In genomic region chr16:720507-720989, GRCh38 we compare ENCODE assay signal across 8 cellular contexts. TPM values are rescaled to one million over a fixed set of nuclear protein-coding genes. Genes with fewer than 3 reads are reported as not detected.
DNase-seq lines count a peak whose midpoint lies in the region; ATAC-seq lines count a peak whose summit lies in the region.

No MANE protein-coding gene starts in this region.

- ATAC-seq in GM18517 (IDR thresholded peaks at IDR 0.05; ENCODE audit: unreplicated experiment) (peak; percentile 10), HG03565 (IDR thresholded peaks at IDR 0.05; ENCODE audit: unreplicated experiment) (peak; percentile 3)
- ATAC-seq in effector memory CD8-positive, alpha-beta T cell (replicated peaks) = peak; percentile 0

- H3K4me1 Mint-ChIP-seq in T-helper 1 cell treated with Interleukin-12 subunit alpha and Interleukin-12 subunit beta and Interleukin-4 antibody, amounts not matched to agents 30 μg/mL and 1 μg/mL, for 36 hours (ENCODE audit: low read depth) = peaks cover 6% of the 10 kb centered on the region
- H3K4me1 Mint-ChIP-seq in effector memory CD8-positive, alpha-beta T cell (ENCODE audit: low read depth in 2 of 2) = peaks cover 19 to 22% of the 10 kb centered on the region in 2 donors

- H3K27me3 ChIP-seq in mesenchymal stem cell (ENCODE audit: control insufficient read depth in 1 of 2, insufficient read depth in 1 of 2, low read length in 2 of 2) = peaks cover 0 to 4% of the 10 kb centered on the region in 2 experiments

- peak overlapping the region; percentile 74 for H2BK5ac ChIP-seq in mesenchymal stem cell (ENCODE audit: low read depth, low read length, poor library complexity, severe bottlenecking)

- H2BK120ac ChIP-seq in mesenchymal stem cell (ENCODE audit: low read depth, low read length) = peak overlapping the region; percentile 91

- peaks cover 28% of the 10 kb centered on the region for H3K79me1 ChIP-seq in mesenchymal stem cell (replicated peaks; ENCODE audit: low read length, poor library complexity, severe bottlenecking)

- 1% methylated on average over 35 of the region's 37 CpGs for WGBS in mesenchymal stem cell

- peaks cover 55% of the 10 kb centered on the region for H3K4me1 ChIP-seq in mesenchymal stem cell (ENCODE audit: control insufficient read depth, insufficient read depth, low read depth, low read length)

- DNase-seq in C1 segment of cervical spinal cord (lab: John Stamatoyannopoulos, UW) (peak in 10 of 14 donors; percentile 48 to 89 (median 72)), mesenchymal stem cell (peak; percentile 89), T-helper 9 cell (no peak)
- no peak for DNase-seq in effector memory CD8-positive, alpha-beta T cell

- peak overlapping the region; percentile 71 for H3K4me3 Mint-ChIP-seq in T-helper 1 cell treated with Interleukin-12 subunit alpha and Interleukin-12 subunit beta and Interleukin-4 antibody, amounts not matched to agents 30 μg/mL and 1 μg/mL, for 36 hours
- H3K4me3 Mint-ChIP-seq in effector memory CD8-positive, alpha-beta T cell = peak overlapping the region; percentile 84 to 85

- peak overlapping the region; percentile 21 for H2AK5ac ChIP-seq in mesenchymal stem cell (ENCODE audit: low read length, severe bottlenecking)

- no peaks in the 10 kb centered on the region for H3K36me3 Mint-ChIP-seq in T-helper 1 cell treated with Interleukin-12 subunit alpha and Interleukin-12 subunit beta and Interleukin-4 antibody, amounts not matched to agents 30 μg/mL and 1 μg/mL, for 36 hours (ENCODE audit: low read depth)
- H3K36me3 Mint-ChIP-seq in effector memory CD8-positive, alpha-beta T cell (ENCODE audit: insufficient read depth) = peaks cover 18% of the 10 kb centered on the region

- H3K9me3 Mint-ChIP-seq in T-helper 1 cell treated with Interleukin-12 subunit alpha and Interleukin-12 subunit beta and Interleukin-4 antibody, amounts not matched to agents 30 μg/mL and 1 μg/mL, for 36 hours = no peaks in the 10 kb centered on the region
- H3K9me3 Mint-ChIP-seq in effector memory CD8-positive, alpha-beta T cell = no peaks in the 10 kb centered on the region

- peak overlapping the region in 1 of 2 experiments; percentile 99 for H3K14ac ChIP-seq in mesenchymal stem cell (ENCODE audit: low read length in 2 of 2)

- peak overlapping the region; percentile 90 for H3K9ac ChIP-seq in mesenchymal stem cell (ENCODE audit: low read length)

- no peak overlapping the region for H3K27ac Mint-ChIP-seq in T-helper 1 cell treated with Interleukin-12 subunit alpha and Interleukin-12 subunit beta and Interleukin-4 antibody, amounts not matched to agents 30 μg/mL and 1 μg/mL, for 36 hours
- peak overlapping the region; percentile 69 to 71 for H3K27ac Mint-ChIP-seq in effector memory CD8-positive, alpha-beta T cell

- peak overlapping the region; percentile 99 for H4K91ac ChIP-seq in mesenchymal stem cell (ENCODE audit: low read length)

- H3K36me3 ChIP-seq in mesenchymal stem cell (ENCODE audit: control insufficient read depth in 1 of 2, insufficient read depth in 2 of 2, low read depth in 1 of 2, low read length in 2 of 2) = peaks cover 0 to 45% of the 10 kb centered on the region in 2 experiments

- H3K4ac ChIP-seq in mesenchymal stem cell (ENCODE audit: low read depth in 1 of 2, low read length in 2 of 2) = peak overlapping the region; percentile 97 to 100

- H3K4me3 ChIP-seq in mesenchymal stem cell (ENCODE audit: insufficient read depth in 1 of 2, low read depth in 1 of 2, low read length in 2 of 2) = peak overlapping the region; percentile 90

- peak overlapping the region; percentile 12 to 88 for H2BK12ac ChIP-seq in mesenchymal stem cell (ENCODE audit: low read length in 2 of 2)

- peak overlapping the region in 1 of 2 experiments; percentile 88 for H3K23ac ChIP-seq in mesenchymal stem cell (ENCODE audit: low read length in 2 of 2)

- peak overlapping the region; percentile 98 to 99 for H3K18ac ChIP-seq in mesenchymal stem cell (ENCODE audit: low read depth in 1 of 2, low read length in 2 of 2)

- H3K9me3 ChIP-seq in mesenchymal stem cell (ENCODE audit: control insufficient read depth, low read length) = no peaks in the 10 kb centered on the region

- peaks cover 22% of the 10 kb centered on the region for H3K27me3 Mint-ChIP-seq in T-helper 1 cell treated with Interleukin-12 subunit alpha and Interleukin-12 subunit beta and Interleukin-4 antibody, amounts not matched to agents 30 μg/mL and 1 μg/mL, for 36 hours (ENCODE audit: low read depth)
- H3K27me3 Mint-ChIP-seq in effector memory CD8-positive, alpha-beta T cell = peaks cover 0 to 8% of the 10 kb centered on the region in 2 donors

- peak overlapping the region; percentile 97 for H3K4me2 ChIP-seq in mesenchymal stem cell (ENCODE audit: low read length, poor library complexity, severe bottlenecking)

- peak overlapping the region; percentile 94 for H2AFZ ChIP-seq in mesenchymal stem cell (ENCODE audit: low read depth, low read length)

- peak overlapping the region; percentile 78 for H2BK15ac ChIP-seq in mesenchymal stem cell (ENCODE audit: low read depth, poor library complexity, severe bottlenecking)

- H3K27ac ChIP-seq in mesenchymal stem cell (ENCODE audit: low read length, poor library complexity, severe bottlenecking) (peak overlapping the region; percentile 80), temporal lobe (ENCODE audit: low read depth, low read length) (peak overlapping the region; percentile 94)

- H4K8ac ChIP-seq in mesenchymal stem cell (ENCODE audit: low read length) = peak overlapping the region; percentile 94

RNA-seq across cellular contexts. Expression of gene ANTKMT, which starts 0.4 kb away (rescaled TPM):
- 28.0 TPM for polyA plus RNA-seq in mesenchymal stem cell (2013, experiment 1 of 2)
- polyA plus RNA-seq in mesenchymal stem cell (2013, experiment 2 of 2) = 27.0 TPM
- 12.3 TPM for total RNA-seq in temporal lobe

RNA-seq across cellular contexts. Expression of gene METRN, which starts 5.6 kb away (rescaled TPM):
- polyA plus RNA-seq in mesenchymal stem cell (2013, experiment 1 of 2) = 27.2 TPM
- 28.1 TPM for polyA plus RNA-seq in mesenchymal stem cell (2013, experiment 2 of 2)
- total RNA-seq in temporal lobe = 6.9 TPM

RNA-seq across cellular contexts. Expression of gene CCDC78, which starts 5.7 kb away (rescaled TPM):
- polyA plus RNA-seq in mesenchymal stem cell (2013, experiment 1 of 2) = 2.5 TPM
- 2.1 TPM for polyA plus RNA-seq in mesenchymal stem cell (2013, experiment 2 of 2)
- 2.5 TPM for total RNA-seq in temporal lobe

RNA-seq across cellular contexts. Expression of gene HAGHL, which starts 6.4 kb away (rescaled TPM):
- 9.4 TPM for polyA plus RNA-seq in mesenchymal stem cell (2013, experiment 1 of 2)
- polyA plus RNA-seq in mesenchymal stem cell (2013, experiment 2 of 2) = 9.7 TPM
- 9.6 TPM for total RNA-seq in temporal lobe

RNA-seq across cellular contexts. Expression of gene FBXL16, which starts 14.9 kb away (rescaled TPM):
- 0.28 TPM for polyA plus RNA-seq in mesenchymal stem cell (2013, experiment 1 of 2)
- 0.34 TPM for polyA plus RNA-seq in mesenchymal stem cell (2013, experiment 2 of 2)
- 9.3 TPM for total RNA-seq in temporal lobe

Comparison
In these comparisons a context has a peak if more than half of its experiments do, and no peak if none do; other contexts are left out.
1. DNase-seq: peak in C1 segment of cervical spinal cord (10 of 14) and mesenchymal stem cell (single experiment); none in effector memory CD8-positive, alpha-beta T cell (0 of 3) and T-helper 9 cell (single experiment).
2. Peak in every context shown above with its lines, with median percentiles within 50 percentile points of each other: ATAC-seq.